1 cellular context compared by ENCODE assay signal in the genomic region with DNA sequence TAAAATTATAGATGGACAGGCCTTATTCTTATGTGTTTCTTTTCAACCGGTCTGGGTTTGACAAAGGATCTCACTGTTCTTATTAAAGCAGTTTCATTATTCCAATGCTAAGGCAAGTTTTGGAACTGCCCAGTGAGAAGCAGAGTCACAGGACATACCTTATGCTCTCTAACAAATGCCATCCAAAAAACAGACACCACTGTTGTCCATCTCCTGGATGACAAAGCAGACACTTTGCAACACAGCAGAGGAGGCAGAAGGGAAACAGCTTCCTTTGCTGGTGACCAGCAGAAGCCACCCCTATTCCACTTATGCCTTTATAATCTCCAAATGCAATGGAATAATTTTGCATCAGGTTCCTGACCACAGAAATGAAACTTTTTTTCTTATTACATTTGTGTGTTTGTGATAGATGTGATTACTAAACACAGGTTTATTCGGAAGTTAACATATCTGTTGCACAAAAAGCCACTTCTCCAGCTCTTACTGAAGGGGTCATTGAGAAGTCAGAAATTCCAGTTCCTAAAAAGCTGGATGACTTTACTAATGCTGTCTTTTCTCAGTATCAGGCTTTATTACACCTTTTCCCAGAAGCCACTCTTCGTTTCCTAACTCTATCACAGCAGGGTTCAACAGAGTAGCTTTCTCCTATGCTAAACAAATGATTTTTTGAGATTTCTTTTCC.
TF ChIP-seq lines count a peak whose summit lies in the region.

No MANE protein-coding gene starts in this region.

TF ChIP-seq in IMR-90, 13 proteins besides CTCF, POLR2A, EP300 and RAD21 (continued from another document):
- no peak for TF ChIP-seq USF2 (IDR thresholded peaks at IDR 0.05; ENCODE audit: low read depth, low read length)
- TF ChIP-seq NFE2L2 (IDR thresholded peaks at IDR 0.05; ENCODE audit: low read depth, low read length): no peak
- TF ChIP-seq BHLHE40 (IDR thresholded peaks at IDR 0.05; ENCODE audit: low read depth, low read length): no peak
- no peak for TF ChIP-seq MAFK (IDR thresholded peaks at IDR 0.05; ENCODE audit: low read depth, low read length)
- no peak for TF ChIP-seq CEBPB (IDR thresholded peaks at IDR 0.05; ENCODE audit: low read depth, low read length)
- TF ChIP-seq MXI1 (IDR thresholded peaks at IDR 0.05; ENCODE audit: borderline replicate concordance, low read depth, low read length): no peak
- TF ChIP-seq CHD1 (IDR thresholded peaks at IDR 0.05; ENCODE audit: low read depth, low read length): no peak
